1 cellular context compared by ENCODE assay signal in genomic region chr4:78989697-78990270, GRCh38.
TF ChIP-seq lines count a peak whose summit lies in the region.

No MANE protein-coding gene starts in this region.

TF ChIP-seq in GM23338, 12 proteins besides CTCF, POLR2A, EP300 and RAD21 (continued from another document):
- TF ChIP-seq, protein P1, sequence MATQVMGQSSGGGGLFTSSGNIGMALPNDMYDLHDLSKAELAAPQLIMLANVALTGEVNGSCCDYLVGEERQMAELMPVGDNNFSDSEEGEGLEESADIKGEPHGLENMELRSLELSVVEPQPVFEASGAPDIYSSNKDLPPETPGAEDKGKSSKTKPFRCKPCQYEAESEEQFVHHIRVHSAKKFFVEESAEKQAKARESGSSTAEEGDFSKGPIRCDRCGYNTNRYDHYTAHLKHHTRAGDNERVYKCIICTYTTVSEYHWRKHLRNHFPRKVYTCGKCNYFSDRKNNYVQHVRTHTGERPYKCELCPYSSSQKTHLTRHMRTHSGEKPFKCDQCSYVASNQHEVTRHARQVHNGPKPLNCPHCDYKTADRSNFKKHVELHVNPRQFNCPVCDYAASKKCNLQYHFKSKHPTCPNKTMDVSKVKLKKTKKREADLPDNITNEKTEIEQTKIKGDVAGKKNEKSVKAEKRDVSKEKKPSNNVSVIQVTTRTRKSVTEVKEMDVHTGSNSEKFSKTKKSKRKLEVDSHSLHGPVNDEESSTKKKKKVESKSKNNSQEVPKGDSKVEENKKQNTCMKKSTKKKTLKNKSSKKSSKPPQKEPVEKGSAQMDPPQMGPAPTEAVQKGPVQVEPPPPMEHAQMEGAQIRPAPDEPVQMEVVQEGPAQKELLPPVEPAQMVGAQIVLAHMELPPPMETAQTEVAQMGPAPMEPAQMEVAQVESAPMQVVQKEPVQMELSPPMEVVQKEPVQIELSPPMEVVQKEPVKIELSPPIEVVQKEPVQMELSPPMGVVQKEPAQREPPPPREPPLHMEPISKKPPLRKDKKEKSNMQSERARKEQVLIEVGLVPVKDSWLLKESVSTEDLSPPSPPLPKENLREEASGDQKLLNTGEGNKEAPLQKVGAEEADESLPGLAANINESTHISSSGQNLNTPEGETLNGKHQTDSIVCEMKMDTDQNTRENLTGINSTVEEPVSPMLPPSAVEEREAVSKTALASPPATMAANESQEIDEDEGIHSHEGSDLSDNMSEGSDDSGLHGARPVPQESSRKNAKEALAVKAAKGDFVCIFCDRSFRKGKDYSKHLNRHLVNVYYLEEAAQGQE (IDR thresholded peaks at IDR 0.05; ENCODE audit: unreplicated experiment) = no peak
- TF ChIP-seq NANOG (IDR thresholded peaks at IDR 0.05; ENCODE audit: borderline replicate concordance) (no peak), STAT1 (IDR thresholded peaks at IDR 0.05; ENCODE audit: unreplicated experiment) (no peak), POLR2AphosphoS5 (IDR thresholded peaks at IDR 0.05; ENCODE audit: low read depth) (no peak), ZNF331 (CRISPR knock-in tag; IDR thresholded peaks at IDR 0.05; ENCODE audit: low read depth) (no peak), ZNF114 (CRISPR knock-in tag; IDR thresholded peaks at IDR 0.05) (no peak), JUNB (IDR thresholded peaks at IDR 0.05; ENCODE audit: unreplicated experiment) (no peak), EZH2 (IDR thresholded peaks at IDR 0.05; ENCODE audit: low read depth, unreplicated experiment) (no peak), CREB1 (CRISPR knock-in tag; IDR thresholded peaks at IDR 0.05; ENCODE audit: low read depth) (no peak), EZH2phosphoT487 (IDR thresholded peaks at IDR 0.05; ENCODE audit: unreplicated experiment) (no peak)
- TF ChIP-seq, protein P2, sequence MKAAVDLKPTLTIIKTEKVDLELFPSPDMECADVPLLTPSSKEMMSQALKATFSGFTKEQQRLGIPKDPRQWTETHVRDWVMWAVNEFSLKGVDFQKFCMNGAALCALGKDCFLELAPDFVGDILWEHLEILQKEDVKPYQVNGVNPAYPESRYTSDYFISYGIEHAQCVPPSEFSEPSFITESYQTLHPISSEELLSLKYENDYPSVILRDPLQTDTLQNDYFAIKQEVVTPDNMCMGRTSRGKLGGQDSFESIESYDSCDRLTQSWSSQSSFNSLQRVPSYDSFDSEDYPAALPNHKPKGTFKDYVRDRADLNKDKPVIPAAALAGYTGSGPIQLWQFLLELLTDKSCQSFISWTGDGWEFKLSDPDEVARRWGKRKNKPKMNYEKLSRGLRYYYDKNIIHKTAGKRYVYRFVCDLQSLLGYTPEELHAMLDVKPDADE (IDR thresholded peaks at IDR 0.05) = no peak
